Comparison of ENCODE assay signal across 1 cellular context in the genomic region with DNA sequence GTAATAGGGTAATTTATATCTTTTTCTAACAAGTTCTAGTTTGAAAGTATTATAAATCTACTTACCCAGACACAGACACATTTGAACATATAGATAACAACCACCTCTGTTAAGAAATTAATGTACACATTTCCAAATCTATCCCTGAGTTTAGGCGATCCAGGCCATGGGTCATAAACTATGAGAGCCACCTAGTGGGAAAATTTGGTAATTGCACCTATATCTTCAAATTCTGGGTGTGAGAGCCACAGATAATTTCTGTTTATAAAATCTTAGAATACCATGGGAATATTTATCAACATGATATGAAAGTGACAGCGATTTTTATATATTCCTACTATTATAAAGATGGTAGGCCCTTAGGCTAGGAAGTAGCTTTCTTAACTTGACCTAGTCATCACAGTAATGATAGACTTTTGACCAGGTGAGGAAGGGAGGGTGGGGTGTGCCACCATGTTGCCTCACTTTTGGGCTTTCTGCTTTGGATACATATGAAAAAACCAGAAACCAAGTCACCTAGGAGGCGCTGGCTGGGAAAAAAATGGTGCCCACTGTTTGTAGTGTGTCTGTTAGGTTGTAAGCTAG.
A peak's percentile ranks its signal among the peaks of the same experiment; 100 is the strongest.
TF ChIP-seq lines count a peak whose summit lies in the region.

No MANE protein-coding gene starts in this region.

TF ChIP-seq in K562, 482 proteins besides CTCF, POLR2A, EP300 and RAD21:
- TF ChIP-seq TCFL5 (CRISPR knock-in tag; conservative IDR thresholded peaks at IDR 0.05) (no peak), ATF1 (CRISPR knock-in tag; IDR thresholded peaks at IDR 0.05) (no peak), ATF1 (tag; IDR thresholded peaks at IDR 0.05) (no peak), ZNF134 (CRISPR knock-in tag; conservative IDR thresholded peaks at IDR 0.05) (no peak), KLF16 (IDR thresholded peaks at IDR 0.05) (peak; percentile 32; the same call in 1 of the 2 replicates), NR2F6 (CRISPR knock-in tag; IDR thresholded peaks at IDR 0.05) (no peak), DNMT1 (IDR thresholded peaks at IDR 0.05) (no peak), MCM3 (IDR thresholded peaks at IDR 0.05) (no peak), ZNF431 (CRISPR knock-in tag; IDR thresholded peaks at IDR 0.05) (no peak), MIER1 (IDR thresholded peaks at IDR 0.05; ENCODE audit: low read depth) (no peak), GATAD2B (IDR thresholded peaks at IDR 0.05; ENCODE audit: borderline replicate concordance) (peak; percentile 48; the same call in 1 of the 2 replicates), IRF2 (CRISPR knock-in tag; IDR thresholded peaks at IDR 0.05) (no peak), ZC3H8 (IDR thresholded peaks at IDR 0.05) (no peak), SMC3 (conservative IDR thresholded peaks at IDR 0.05; ENCODE audit: insufficient read depth, low read depth, low read length) (peak; percentile 72; the same call in 1 of the 2 replicates), ARNT (IDR thresholded peaks at IDR 0.05) (peak in 1 of 2 experiments; percentile 41; a peak in 1 of 4 replicates), NFXL1 (CRISPR knock-in tag; IDR thresholded peaks at IDR 0.05) (no peak), HDAC1 (IDR thresholded peaks at IDR 0.05) (no peak), HDGF (IDR thresholded peaks at IDR 0.05) (no peak), RFX1 (IDR thresholded peaks at IDR 0.05) (0 out of 2 replicates have a peak, but pooled peaks have one; percentile 7), ZNF124 (CRISPR knock-in tag; IDR thresholded peaks at IDR 0.05) (no peak), POLR2AphosphoS2 (IDR thresholded peaks at IDR 0.05; ENCODE audit: low read length) (no peak), ZNF75A (CRISPR knock-in tag; IDR thresholded peaks at IDR 0.05) (no peak), BRD4 (IDR thresholded peaks at IDR 0.05) (no peak), CEBPG (CRISPR knock-in tag; IDR thresholded peaks at IDR 0.05) (no peak), CEBPG (tag; conservative IDR thresholded peaks at IDR 0.05 in 1 of 2, IDR thresholded peaks at IDR 0.05 in 1 of 2) (peak in 1 of 2 experiments; percentile 26; a peak in 1 of 4 replicates), ZNF507 (tag; conservative IDR thresholded peaks at IDR 0.05) (no peak), ETS2 (tag; IDR thresholded peaks at IDR 0.05; ENCODE audit: borderline replicate concordance, poor library complexity, severe bottlenecking) (no peak), ZZZ3 (IDR thresholded peaks at IDR 0.05) (0 out of 2 replicates have a peak, but pooled peaks have one; percentile 25), SMAD4 (CRISPR knock-in tag; conservative IDR thresholded peaks at IDR 0.05) (no peak)
- TF ChIP-seq, protein P1, sequence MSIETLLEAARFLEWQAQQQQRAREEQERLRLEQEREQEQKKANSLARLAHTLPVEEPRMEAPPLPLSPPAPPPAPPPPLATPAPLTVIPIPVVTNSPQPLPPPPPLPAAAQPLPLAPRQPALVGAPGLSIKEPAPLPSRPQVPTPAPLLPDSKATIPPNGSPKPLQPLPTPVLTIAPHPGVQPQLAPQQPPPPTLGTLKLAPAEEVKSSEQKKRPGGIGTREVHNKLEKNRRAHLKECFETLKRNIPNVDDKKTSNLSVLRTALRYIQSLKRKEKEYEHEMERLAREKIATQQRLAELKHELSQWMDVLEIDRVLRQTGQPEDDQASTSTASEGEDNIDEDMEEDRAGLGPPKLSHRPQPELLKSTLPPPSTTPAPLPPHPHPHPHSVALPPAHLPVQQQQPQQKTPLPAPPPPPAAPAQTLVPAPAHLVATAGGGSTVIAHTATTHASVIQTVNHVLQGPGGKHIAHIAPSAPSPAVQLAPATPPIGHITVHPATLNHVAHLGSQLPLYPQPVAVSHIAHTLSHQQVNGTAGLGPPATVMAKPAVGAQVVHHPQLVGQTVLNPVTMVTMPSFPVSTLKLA (conservative IDR thresholded peaks at IDR 0.05), result peak in 1 of 2 experiments; percentile 49; a peak in 2 of 4 replicates
- TF ChIP-seq, protein P2, sequence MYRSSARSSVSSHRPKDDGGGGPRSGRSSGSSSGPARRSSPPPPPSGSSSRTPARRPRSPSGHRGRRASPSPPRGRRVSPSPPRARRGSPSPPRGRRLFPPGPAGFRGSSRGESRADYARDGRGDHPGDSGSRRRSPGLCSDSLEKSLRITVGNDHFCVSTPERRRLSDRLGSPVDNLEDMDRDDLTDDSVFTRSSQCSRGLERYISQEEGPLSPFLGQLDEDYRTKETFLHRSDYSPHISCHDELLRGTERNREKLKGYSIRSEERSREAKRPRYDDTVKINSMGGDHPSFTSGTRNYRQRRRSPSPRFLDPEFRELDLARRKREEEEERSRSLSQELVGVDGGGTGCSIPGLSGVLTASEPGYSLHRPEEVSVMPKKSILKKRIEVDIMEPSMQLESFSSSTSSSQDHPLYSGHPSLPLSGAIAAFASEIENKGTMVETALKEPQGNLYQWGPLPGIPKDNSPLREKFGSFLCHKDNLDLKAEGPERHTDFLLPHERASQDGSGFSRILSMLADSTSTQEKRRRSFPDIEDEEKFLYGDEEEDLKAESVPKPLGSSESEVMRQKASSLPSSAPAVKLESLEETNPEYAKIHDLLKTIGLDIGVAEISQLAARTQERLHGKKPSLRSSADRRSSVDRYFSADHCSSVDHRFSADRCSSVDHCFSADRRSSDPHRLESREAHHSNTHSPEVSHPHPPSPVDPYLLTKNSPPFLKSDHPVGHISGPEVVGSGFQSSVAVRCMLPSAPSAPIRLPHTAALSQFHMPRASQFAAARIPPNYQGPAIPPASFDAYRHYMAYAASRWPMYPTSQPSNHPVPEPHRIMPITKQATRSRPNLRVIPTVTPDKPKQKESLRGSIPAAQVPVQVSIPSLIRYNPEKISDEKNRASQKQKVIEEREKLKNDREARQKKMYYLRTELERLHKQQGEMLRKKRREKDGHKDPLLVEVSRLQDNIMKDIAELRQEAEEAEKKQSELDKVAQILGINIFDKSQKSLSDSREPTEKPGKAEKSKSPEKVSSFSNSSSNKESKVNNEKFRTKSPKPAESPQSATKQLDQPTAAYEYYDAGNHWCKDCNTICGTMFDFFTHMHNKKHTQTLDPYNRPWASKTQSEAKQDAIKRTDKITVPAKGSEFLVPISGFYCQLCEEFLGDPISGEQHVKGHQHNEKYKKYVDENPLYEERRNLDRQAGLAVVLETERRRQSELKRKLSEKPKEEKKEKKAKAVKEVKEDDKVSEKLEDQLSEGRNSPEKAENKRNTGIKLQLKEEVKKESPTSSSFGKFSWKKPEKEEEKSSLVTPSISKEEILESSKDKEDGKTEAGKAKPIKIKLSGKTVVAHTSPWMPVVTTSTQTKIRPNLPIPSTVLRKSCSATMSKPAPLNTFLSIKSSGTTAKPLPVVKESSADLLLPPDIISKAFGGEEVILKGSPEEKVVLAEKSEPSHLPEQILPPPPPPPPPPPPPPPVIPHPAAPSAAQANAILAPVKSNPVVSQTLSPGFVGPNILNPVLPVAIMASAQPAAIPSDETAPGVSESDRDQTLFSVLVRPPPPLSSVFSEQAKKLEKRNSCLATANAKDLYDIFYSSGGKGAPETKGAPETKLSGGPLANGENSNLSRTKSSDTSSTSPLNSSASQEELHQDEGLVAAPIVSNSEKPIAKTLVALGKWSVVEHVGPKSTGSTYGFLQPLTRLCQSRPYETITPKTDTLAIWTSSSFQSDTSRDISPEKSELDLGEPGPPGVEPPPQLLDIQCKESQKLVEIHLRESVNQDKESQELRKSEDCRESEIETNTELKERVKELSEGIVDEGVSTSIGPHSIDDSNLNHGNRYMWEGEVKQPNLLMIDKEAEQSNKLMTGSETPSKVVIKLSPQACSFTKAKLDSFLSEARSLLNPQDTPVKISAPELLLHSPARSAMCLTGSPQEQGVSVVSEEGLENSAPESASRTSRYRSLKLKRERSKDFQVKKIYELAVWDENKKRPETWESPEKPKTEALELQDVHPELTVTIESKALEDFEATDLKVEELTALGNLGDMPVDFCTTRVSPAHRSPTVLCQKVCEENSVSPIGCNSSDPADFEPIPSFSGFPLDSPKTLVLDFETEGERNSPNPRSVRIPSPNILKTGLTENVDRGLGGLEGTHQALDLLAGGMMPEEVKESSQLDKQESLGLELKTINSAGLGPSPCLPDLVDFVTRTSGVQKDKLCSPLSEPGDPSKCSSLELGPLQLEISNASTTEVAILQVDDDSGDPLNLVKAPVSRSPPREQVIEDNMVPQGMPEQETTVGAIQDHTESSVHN (IDR thresholded peaks at IDR 0.05; ENCODE audit: borderline replicate concordance in 1 of 2, low read depth in 1 of 2), result 0 out of 4 replicates have a peak, but pooled peaks of 1 of the 2 experiments have one; percentile 53
- TF ChIP-seq, protein P3, sequence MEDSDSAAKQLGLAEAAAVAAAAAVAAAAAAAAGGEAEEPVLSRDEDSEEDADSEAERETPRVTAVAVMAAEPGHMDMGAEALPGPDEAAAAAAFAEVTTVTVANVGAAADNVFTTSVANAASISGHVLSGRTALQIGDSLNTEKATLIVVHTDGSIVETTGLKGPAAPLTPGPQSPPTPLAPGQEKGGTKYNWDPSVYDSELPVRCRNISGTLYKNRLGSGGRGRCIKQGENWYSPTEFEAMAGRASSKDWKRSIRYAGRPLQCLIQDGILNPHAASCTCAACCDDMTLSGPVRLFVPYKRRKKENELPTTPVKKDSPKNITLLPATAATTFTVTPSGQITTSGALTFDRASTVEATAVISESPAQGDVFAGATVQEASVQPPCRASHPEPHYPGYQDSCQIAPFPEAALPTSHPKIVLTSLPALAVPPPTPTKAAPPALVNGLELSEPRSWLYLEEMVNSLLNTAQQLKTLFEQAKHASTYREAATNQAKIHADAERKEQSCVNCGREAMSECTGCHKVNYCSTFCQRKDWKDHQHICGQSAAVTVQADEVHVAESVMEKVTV (CRISPR knock-in tag; IDR thresholded peaks at IDR 0.05), result peak; percentile 71
- TF ChIP-seq, protein P4, sequence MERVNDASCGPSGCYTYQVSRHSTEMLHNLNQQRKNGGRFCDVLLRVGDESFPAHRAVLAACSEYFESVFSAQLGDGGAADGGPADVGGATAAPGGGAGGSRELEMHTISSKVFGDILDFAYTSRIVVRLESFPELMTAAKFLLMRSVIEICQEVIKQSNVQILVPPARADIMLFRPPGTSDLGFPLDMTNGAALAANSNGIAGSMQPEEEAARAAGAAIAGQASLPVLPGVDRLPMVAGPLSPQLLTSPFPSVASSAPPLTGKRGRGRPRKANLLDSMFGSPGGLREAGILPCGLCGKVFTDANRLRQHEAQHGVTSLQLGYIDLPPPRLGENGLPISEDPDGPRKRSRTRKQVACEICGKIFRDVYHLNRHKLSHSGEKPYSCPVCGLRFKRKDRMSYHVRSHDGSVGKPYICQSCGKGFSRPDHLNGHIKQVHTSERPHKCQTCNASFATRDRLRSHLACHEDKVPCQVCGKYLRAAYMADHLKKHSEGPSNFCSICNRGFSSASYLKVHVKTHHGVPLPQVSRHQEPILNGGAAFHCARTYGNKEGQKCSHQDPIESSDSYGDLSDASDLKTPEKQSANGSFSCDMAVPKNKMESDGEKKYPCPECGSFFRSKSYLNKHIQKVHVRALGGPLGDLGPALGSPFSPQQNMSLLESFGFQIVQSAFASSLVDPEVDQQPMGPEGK (CRISPR knock-in tag; IDR thresholded peaks at IDR 0.05; ENCODE audit: borderline replicate concordance), result no peak
- TF ChIP-seq, protein P5, sequence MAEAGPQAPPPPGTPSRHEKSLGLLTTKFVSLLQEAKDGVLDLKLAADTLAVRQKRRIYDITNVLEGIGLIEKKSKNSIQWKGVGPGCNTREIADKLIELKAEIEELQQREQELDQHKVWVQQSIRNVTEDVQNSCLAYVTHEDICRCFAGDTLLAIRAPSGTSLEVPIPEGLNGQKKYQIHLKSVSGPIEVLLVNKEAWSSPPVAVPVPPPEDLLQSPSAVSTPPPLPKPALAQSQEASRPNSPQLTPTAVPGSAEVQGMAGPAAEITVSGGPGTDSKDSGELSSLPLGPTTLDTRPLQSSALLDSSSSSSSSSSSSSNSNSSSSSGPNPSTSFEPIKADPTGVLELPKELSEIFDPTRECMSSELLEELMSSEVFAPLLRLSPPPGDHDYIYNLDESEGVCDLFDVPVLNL (CRISPR knock-in tag; IDR thresholded peaks at IDR 0.05; ENCODE audit: low read depth), result no peak
- TF ChIP-seq, protein P6, sequence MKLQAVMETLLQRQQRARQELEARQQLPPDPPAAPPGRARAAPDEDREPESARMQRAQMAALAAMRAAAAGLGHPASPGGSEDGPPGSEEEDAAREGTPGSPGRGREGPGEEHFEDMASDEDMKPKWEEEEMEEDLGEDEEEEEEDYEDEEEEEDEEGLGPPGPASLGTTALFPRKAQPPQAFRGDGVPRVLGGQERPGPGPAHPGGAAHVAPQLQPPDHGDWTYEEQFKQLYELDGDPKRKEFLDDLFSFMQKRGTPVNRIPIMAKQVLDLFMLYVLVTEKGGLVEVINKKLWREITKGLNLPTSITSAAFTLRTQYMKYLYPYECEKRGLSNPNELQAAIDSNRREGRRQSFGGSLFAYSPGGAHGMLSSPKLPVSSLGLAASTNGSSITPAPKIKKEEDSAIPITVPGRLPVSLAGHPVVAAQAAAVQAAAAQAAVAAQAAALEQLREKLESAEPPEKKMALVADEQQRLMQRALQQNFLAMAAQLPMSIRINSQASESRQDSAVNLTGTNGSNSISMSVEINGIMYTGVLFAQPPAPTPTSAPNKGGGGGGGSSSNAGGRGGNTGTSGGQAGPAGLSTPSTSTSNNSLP (IDR thresholded peaks at IDR 0.05; ENCODE audit: borderline replicate concordance, low read depth, low read length), result peak; percentile 66; the same call in 1 of the 2 replicates
TF ChIP-seq in K562: peak in this region for 11.
